ENCODE assay signal across 28 cellular contexts in genomic region chr2:11940799-11941198, GRCh38.
"Had no signal": no experiment of that assay in that cellular context is flagged by ENCODE, and none has a peak within 500 bp of the region (broad histone marks: within the 10 kb centered on the region; RNA-seq: fewer than 3 reads in every experiment).

No MANE protein-coding gene starts in this region.

- H3K79me2 ChIP-seq: parathyroid adenoma had no signal

- H3K27ac ChIP-seq: neural progenitor cell, ovary, parathyroid adenoma, psoas muscle, right lobe of liver, sigmoid colon, stomach, thoracic aorta, thyroid gland, tibial nerve, upper lobe of left lung, vagina had no signal

- H3K9me3 ChIP-seq: ovary, psoas muscle, right lobe of liver, sigmoid colon, stomach, thoracic aorta, thyroid gland, tibial nerve, upper lobe of left lung, vagina had no signal

- H3K36me3 Mint-ChIP-seq: natural killer cell treated with Interleukin-12 subunit alpha and Interleukin-12 subunit beta and Interleukin-15 and Interleukin-18, amount 100 ng/mL, for 72 hours; neural progenitor cell; stimulated activated effector memory CD8-positive, alpha-beta T cell treated with anti-CD3 and anti-CD28 coated beads, Interleukin-12 subunit alpha, Interleukin-12 subunit beta, amount 100 ng/mL, for 72 hours; stimulated activated naive B cell treated with anti-CD40 and anti-IgM and Interleukin-4, amounts not matched to agents 10 μg/mL and 1 μg/mL and 100 μg/mL, for 72 hours had no signal

- H3K4me1 Mint-ChIP-seq: neural progenitor cell had no signal

- H3K9ac ChIP-seq: neural progenitor cell, parathyroid adenoma had no signal

- H3K27me3 ChIP-seq: neural progenitor cell, ovary, right lobe of liver, sigmoid colon, stomach, thyroid gland, tibial nerve, upper lobe of left lung, vagina had no signal

- H3K4me3 Mint-ChIP-seq: natural killer cell treated with Interleukin-12 subunit alpha and Interleukin-12 subunit beta and Interleukin-15 and Interleukin-18, amount 100 ng/mL, for 72 hours; nephron progenitor cell; neural progenitor cell; stimulated activated effector memory CD8-positive, alpha-beta T cell treated with anti-CD3 and anti-CD28 coated beads, Interleukin-12 subunit alpha, Interleukin-12 subunit beta, amount 100 ng/mL, for 72 hours; stimulated activated naive B cell treated with anti-CD40 and anti-IgM and Interleukin-4, amounts not matched to agents 10 μg/mL and 1 μg/mL and 100 μg/mL, for 72 hours; stimulated activated naive CD8-positive, alpha-beta T cell treated with anti-CD3 and anti-CD28 coated beads, Interleukin-15, Interleukin-2, amounts not matched to agents 100 ng/mL and 50 ng/mL, for 24 hours had no signal

- H3K27ac Mint-ChIP-seq: natural killer cell treated with Interleukin-12 subunit alpha and Interleukin-12 subunit beta and Interleukin-15 and Interleukin-18, amount 100 ng/mL, for 72 hours; nephron progenitor cell; neural progenitor cell; progenitor cell of endocrine pancreas; stimulated activated effector memory CD8-positive, alpha-beta T cell treated with anti-CD3 and anti-CD28 coated beads, Interleukin-12 subunit alpha, Interleukin-12 subunit beta, amount 100 ng/mL, for 72 hours; stimulated activated naive B cell treated with anti-CD40 and anti-IgM and Interleukin-4, amounts not matched to agents 10 μg/mL and 1 μg/mL and 100 μg/mL, for 72 hours; stimulated activated naive CD8-positive, alpha-beta T cell treated with anti-CD3 and anti-CD28 coated beads, Interleukin-15, Interleukin-2, amounts not matched to agents 100 ng/mL and 50 ng/mL, for 24 hours had no signal

- H3K4me1 ChIP-seq: neural progenitor cell, parathyroid adenoma, psoas muscle, right lobe of liver, sigmoid colon, stomach, thyroid gland, tibial nerve, upper lobe of left lung, vagina had no signal

- H3K27me3 Mint-ChIP-seq: progenitor cell of endocrine pancreas; stimulated activated naive B cell treated with anti-CD40 and anti-IgM and Interleukin-4, amounts not matched to agents 10 μg/mL and 1 μg/mL and 100 μg/mL, for 72 hours; stimulated activated naive CD8-positive, alpha-beta T cell treated with anti-CD3 and anti-CD28 coated beads, Interleukin-15, Interleukin-2, amounts not matched to agents 100 ng/mL and 50 ng/mL, for 24 hours had no signal

- H3K4me2 ChIP-seq: neural progenitor cell had no signal

- H2AFZ ChIP-seq: neural progenitor cell, parathyroid adenoma had no signal

- DNase-seq: nephron progenitor cell; occipital lobe; ovary; posterior cingulate gyrus; psoas muscle; right lobe of liver; sigmoid colon; small intestine; stimulated activated CD4-positive, alpha-beta T cell treated with anti-CD3 and anti-CD28 coated beads, Interleukin-15, amount 100 ng/mL, for 24 hours; stimulated activated CD4-positive, alpha-beta T cell treated with anti-CD3 and anti-CD28 coated beads, Interleukin-2, amount 100 ng/mL, for 24 hours; stimulated activated CD4-positive, alpha-beta T cell treated with anti-CD3 and anti-CD28 coated beads, Interleukin-2, amount 100 ng/mL, for 48 hours; stimulated activated CD4-positive, alpha-beta T cell treated with anti-CD3 and anti-CD28 coated beads, Interleukin-4, amount 100 ng/mL, for 24 hours; stimulated activated naive B cell treated with anti-CD40 and anti-IgM and Interleukin-4, amounts not matched to agents 10 μg/mL and 1 μg/mL and 100 μg/mL, for 72 hours; stimulated activated naive CD4-positive, alpha-beta T cell treated with Interleukin-2 at 50 U/mL for 16 hours; stomach; thyroid gland; trophoblast cell; upper lobe of left lung had no signal

- H3K4me3 ChIP-seq: neural progenitor cell, ovary, psoas muscle, right lobe of liver, sigmoid colon, stomach, thoracic aorta, thyroid gland, tibial nerve, upper lobe of left lung, vagina had no signal

- FAIRE-seq: small intestine, urothelium cell line had no signal

- ATAC-seq: natural killer cell treated with Interleukin-12 subunit alpha and Interleukin-12 subunit beta and Interleukin-15 and Interleukin-18, amount 100 ng/mL, for 72 hours; psoas muscle; right lobe of liver; stimulated activated effector memory CD8-positive, alpha-beta T cell treated with anti-CD3 and anti-CD28 coated beads, Interleukin-12 subunit alpha, Interleukin-12 subunit beta, amount 100 ng/mL, for 72 hours; stimulated activated naive B cell treated with anti-CD40 and anti-IgM and Interleukin-4, amounts not matched to agents 10 μg/mL and 1 μg/mL and 100 μg/mL, for 72 hours had no signal

- H3K36me3 ChIP-seq: neural progenitor cell, ovary, right lobe of liver, sigmoid colon, stomach, thoracic aorta, thyroid gland, tibial nerve, upper lobe of left lung, vagina had no signal

- H3K9me3 Mint-ChIP-seq: natural killer cell treated with Interleukin-12 subunit alpha and Interleukin-12 subunit beta and Interleukin-15 and Interleukin-18, amount 100 ng/mL, for 72 hours; stimulated activated effector memory CD8-positive, alpha-beta T cell treated with anti-CD3 and anti-CD28 coated beads, Interleukin-12 subunit alpha, Interleukin-12 subunit beta, amount 100 ng/mL, for 72 hours; stimulated activated naive CD8-positive, alpha-beta T cell treated with anti-CD3 and anti-CD28 coated beads, Interleukin-15, Interleukin-2, amounts not matched to agents 100 ng/mL and 50 ng/mL, for 24 hours had no signal
